1 cellular context compared by ENCODE assay signal in genomic region chr1:155003227-155003765, GRCh38.
TF ChIP-seq lines count a peak whose summit lies in the region.

No MANE protein-coding gene starts in this region.

TF ChIP-seq in HepG2, 621 proteins besides CTCF, POLR2A, EP300 and RAD21 (continued from another document):
- TF ChIP-seq, protein P1, sequence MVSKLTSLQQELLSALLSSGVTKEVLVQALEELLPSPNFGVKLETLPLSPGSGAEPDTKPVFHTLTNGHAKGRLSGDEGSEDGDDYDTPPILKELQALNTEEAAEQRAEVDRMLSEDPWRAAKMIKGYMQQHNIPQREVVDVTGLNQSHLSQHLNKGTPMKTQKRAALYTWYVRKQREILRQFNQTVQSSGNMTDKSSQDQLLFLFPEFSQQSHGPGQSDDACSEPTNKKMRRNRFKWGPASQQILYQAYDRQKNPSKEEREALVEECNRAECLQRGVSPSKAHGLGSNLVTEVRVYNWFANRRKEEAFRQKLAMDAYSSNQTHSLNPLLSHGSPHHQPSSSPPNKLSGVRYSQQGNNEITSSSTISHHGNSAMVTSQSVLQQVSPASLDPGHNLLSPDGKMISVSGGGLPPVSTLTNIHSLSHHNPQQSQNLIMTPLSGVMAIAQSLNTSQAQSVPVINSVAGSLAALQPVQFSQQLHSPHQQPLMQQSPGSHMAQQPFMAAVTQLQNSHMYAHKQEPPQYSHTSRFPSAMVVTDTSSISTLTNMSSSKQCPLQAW (CRISPR knock-in tag; IDR thresholded peaks at IDR 0.05), result no peak
- TF ChIP-seq POGK (CRISPR knock-in tag; conservative IDR thresholded peaks at IDR 0.05) (0 out of 2 replicates have a peak, but pooled peaks have one; percentile 29), KDM5B (CRISPR knock-in tag; IDR thresholded peaks at IDR 0.05; ENCODE audit: borderline replicate concordance) (0 out of 2 replicates have a peak, but pooled peaks have one; percentile 2), PPARG (CRISPR knock-in tag; conservative IDR thresholded peaks at IDR 0.05) (no peak), CBX2 (IDR thresholded peaks at IDR 0.05; ENCODE audit: low read depth, low read length) (no peak), CBX2 (CRISPR knock-in tag; IDR thresholded peaks at IDR 0.05; ENCODE audit: low read depth) (no peak)
- TF ChIP-seq, protein P2, sequence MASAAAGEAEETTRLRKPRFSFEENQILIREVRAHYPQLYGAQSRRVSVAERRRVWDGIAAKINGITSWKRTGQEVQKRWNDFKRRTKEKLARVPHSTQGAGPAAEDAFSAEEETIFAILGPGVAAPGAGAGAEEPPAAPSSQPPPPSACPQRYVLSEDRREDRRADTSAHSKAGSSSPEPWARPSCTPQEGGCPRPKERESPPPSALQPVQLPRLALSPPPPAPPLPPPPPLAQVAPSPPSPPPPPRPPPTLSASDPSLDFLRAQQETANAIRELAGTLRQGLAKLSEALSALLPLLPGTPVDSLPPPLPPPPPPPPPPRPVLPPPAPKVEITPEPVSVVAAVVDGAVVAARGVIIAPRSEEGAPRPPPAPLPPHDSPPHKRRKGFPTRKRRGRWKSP (CRISPR knock-in tag; IDR thresholded peaks at IDR 0.05), result peak; percentile 50
- TF ChIP-seq, protein P3, sequence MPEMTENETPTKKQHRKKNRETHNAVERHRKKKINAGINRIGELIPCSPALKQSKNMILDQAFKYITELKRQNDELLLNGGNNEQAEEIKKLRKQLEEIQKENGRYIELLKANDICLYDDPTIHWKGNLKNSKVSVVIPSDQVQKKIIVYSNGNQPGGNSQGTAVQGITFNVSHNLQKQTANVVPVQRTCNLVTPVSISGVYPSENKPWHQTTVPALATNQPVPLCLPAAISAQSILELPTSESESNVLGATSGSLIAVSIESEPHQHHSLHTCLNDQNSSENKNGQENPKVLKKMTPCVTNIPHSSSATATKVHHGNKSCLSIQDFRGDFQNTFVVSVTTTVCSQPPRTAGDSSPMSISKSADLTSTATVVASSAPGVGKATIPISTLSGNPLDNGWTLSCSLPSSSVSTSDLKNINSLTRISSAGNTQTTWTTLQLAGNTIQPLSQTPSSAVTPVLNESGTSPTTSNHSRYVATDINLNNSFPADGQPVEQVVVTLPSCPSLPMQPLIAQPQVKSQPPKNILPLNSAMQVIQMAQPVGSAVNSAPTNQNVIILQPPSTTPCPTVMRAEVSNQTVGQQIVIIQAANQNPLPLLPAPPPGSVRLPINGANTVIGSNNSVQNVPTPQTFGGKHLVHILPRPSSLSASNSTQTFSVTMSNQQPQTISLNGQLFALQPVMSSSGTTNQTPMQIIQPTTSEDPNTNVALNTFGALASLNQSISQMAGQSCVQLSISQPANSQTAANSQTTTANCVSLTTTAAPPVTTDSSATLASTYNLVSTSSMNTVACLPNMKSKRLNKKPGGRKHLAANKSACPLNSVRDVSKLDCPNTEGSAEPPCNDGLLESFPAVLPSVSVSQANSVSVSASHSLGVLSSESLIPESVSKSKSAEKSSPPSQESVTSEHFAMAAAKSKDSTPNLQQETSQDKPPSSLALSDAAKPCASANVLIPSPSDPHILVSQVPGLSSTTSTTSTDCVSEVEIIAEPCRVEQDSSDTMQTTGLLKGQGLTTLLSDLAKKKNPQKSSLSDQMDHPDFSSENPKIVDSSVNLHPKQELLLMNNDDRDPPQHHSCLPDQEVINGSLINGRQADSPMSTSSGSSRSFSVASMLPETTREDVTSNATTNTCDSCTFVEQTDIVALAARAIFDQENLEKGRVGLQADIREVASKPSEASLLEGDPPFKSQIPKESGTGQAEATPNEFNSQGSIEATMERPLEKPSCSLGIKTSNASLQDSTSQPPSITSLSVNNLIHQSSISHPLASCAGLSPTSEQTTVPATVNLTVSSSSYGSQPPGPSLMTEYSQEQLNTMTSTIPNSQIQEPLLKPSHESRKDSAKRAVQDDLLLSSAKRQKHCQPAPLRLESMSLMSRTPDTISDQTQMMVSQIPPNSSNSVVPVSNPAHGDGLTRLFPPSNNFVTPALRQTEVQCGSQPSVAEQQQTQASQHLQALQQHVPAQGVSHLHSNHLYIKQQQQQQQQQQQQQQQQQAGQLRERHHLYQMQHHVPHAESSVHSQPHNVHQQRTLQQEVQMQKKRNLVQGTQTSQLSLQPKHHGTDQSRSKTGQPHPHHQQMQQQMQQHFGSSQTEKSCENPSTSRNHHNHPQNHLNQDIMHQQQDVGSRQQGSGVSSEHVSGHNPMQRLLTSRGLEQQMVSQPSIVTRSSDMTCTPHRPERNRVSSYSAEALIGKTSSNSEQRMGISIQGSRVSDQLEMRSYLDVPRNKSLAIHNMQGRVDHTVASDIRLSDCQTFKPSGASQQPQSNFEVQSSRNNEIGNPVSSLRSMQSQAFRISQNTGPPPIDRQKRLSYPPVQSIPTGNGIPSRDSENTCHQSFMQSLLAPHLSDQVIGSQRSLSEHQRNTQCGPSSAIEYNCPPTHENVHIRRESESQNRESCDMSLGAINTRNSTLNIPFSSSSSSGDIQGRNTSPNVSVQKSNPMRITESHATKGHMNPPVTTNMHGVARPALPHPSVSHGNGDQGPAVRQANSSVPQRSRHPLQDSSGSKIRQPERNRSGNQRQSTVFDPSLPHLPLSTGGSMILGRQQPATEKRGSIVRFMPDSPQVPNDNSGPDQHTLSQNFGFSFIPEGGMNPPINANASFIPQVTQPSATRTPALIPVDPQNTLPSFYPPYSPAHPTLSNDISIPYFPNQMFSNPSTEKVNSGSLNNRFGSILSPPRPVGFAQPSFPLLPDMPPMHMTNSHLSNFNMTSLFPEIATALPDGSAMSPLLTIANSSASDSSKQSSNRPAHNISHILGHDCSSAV (CRISPR knock-in tag; IDR thresholded peaks at IDR 0.05; ENCODE audit: borderline replicate concordance), result no peak
- TF ChIP-seq, protein P4, sequence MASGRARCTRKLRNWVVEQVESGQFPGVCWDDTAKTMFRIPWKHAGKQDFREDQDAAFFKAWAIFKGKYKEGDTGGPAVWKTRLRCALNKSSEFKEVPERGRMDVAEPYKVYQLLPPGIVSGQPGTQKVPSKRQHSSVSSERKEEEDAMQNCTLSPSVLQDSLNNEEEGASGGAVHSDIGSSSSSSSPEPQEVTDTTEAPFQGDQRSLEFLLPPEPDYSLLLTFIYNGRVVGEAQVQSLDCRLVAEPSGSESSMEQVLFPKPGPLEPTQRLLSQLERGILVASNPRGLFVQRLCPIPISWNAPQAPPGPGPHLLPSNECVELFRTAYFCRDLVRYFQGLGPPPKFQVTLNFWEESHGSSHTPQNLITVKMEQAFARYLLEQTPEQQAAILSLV (CRISPR knock-in tag; IDR thresholded peaks at IDR 0.05; ENCODE audit: borderline replicate concordance), result peak; percentile 14; the same call in 1 of the 2 replicates
TF ChIP-seq in HepG2: peak in this region for 43.
